ENCODE assay signal across 22 cellular contexts in the genomic region with DNA sequence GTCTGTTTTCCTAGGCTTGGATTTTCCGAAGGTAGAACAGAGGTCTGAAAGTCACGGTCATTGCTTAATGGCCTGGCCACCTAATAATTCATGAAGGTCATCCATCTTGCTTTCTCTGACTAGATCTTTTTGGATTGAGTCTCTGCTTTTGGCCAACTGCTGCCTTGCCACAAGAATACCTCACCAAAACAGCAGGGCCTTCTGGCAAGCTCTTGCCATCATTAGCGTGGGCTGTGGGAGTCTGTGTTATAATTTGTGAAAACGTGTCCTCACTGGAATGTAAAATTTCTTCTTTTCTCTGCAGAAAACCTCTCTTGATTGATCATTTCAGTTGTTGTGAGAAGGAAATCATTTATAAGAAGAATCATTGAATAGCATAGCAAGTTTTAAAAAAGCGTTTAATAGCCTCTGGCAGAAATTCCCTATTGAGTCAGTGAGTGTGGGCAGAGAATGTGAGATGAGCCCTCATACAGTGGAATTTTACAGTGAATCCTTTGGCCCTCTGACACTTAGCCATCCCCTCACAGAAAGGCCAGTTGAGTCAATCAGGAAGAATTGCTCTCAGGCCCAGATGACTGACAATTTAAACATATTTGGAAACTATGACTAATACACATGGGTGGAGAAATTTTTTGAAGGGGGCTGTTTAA. TPM values are rescaled to one million over a fixed set of nuclear protein-coding genes. Genes with fewer than 3 reads are reported as not detected.
A peak's percentile ranks its signal among the peaks of the same experiment; 100 is the strongest.
DNase-seq lines count a peak whose midpoint lies in the region; ATAC-seq and TF ChIP-seq lines count a peak whose summit lies in the region.
"Had no signal": no experiment of that assay in that cellular context is flagged by ENCODE, and none has a peak within 500 bp of the region (broad histone marks: within the 10 kb centered on the region; RNA-seq: fewer than 3 reads in every experiment).

No MANE protein-coding gene starts in this region.

- no peak overlapping the region for H3K56ac ChIP-seq in IMR-90 (ENCODE audit: extremely low read depth, insufficient read depth, low read length)

- 100% methylated on average over 1 of the region's 5 CpGs; no CpG with 5 or more reads in 1 of the 2 experiments for WGBS in IMR-90 (ENCODE audit: extremely low coverage in 2 of 2, insufficient read length in 1 of 2), 2 experiments
- 94% methylated on average over 5 of the region's 5 CpGs for WGBS in mesenchymal stem cell
- 88 to 93% methylated on average over 5 of the region's 5 CpGs for WGBS in sigmoid colon, 2 donors

- no peaks in the 10 kb centered on the region for H4K20me1 ChIP-seq in IMR-90 (ENCODE audit: insufficient read depth, low read length)

- CTCF ChIA-PET in IMR-90 (lab: Yijun Ruan, JAX) = no interaction called here

- DNase-seq in AG20443 (ENCODE audit: low spot score) (peak; percentile 81), IMR-90 (peak; percentile 62), cardiac fibroblast (ENCODE audit: low read depth in 2 of 2) (peak; percentile 2 to 33), mesenchymal stem cell (no peak), DMS153 treated with DMSO at 0.1 percent for 48 hours (lab: John Stamatoyannopoulos, UW; ENCODE audit: unreplicated experiment) (no peak), DMS53 (lab: John Stamatoyannopoulos, UW) (no peak), sigmoid colon (no peak)
- DNase-seq: activated CD4-positive, alpha-beta memory T cell treated with anti-CD3 and anti-CD28 coated beads for 36 hours; C1 segment of cervical spinal cord; DND-41; endodermal cell; hippocampal formation; Kasumi-1; naive B cell; NCI-H2029; Right ventricle myocardium superior; stimulated activated CD4-positive, alpha-beta T cell treated with anti-CD3 and anti-CD28 coated beads, Interleukin-2, amount 100 ng/mL, for 48 hours; upper lobe of left lung had no signal

- H2AK9ac ChIP-seq in IMR-90 (replicated peaks; ENCODE audit: low read depth, low read length, poor library complexity) = no peak overlapping the region

- H4K91ac ChIP-seq in IMR-90 (ENCODE audit: insufficient read depth, low read depth, low read length) (no peak overlapping the region), mesenchymal stem cell (ENCODE audit: low read length) (no peak overlapping the region)

- no peak overlapping the region for H2AK5ac ChIP-seq in IMR-90 (ENCODE audit: low read depth, low read length)
- no peak overlapping the region for H2AK5ac ChIP-seq in mesenchymal stem cell (ENCODE audit: low read length, severe bottlenecking)

- no peak overlapping the region for H4K5ac ChIP-seq in IMR-90 (ENCODE audit: low read depth, low read length)

- H3K27ac ChIP-seq in IMR-90 (ENCODE audit: insufficient read depth, low read length) = no peak overlapping the region
- no peak overlapping the region for H3K27ac ChIP-seq in mesenchymal stem cell (ENCODE audit: low read length, poor library complexity, severe bottlenecking)
- H3K27ac ChIP-seq in sigmoid colon = no peak overlapping the region
- H3K27ac ChIP-seq: upper lobe of left lung had no signal

- H3K9ac ChIP-seq in IMR-90 (ENCODE audit: low read depth, low read length) (no peak overlapping the region), mesenchymal stem cell (ENCODE audit: low read length) (peak overlapping the region; percentile 9)

- TF ChIP-seq POLR2A in IMR-90 (IDR thresholded peaks at IDR 0.05; ENCODE audit: low read depth, low read length) (no peak), sigmoid colon (IDR thresholded peaks at IDR 0.05) (no peak)

- in situ Hi-C loops in IMR-90 (cut with MboI; ENCODE audit: low sequenced_read_pairs) = no loop called here

- POLR2A ChIA-PET in IMR-90 (lab: Charles Lee; ENCODE audit: unreplicated experiment) = no interaction called here

- dilution Hi-C loops in IMR-90 (cut with HindIII; ENCODE audit: low sequenced_read_pairs, unreplicated experiment) = no loop called here

- no peak overlapping the region for H2BK12ac ChIP-seq in mesenchymal stem cell (ENCODE audit: low read length in 2 of 2)

- H3K4ac ChIP-seq in IMR-90 (ENCODE audit: low read depth, low read length) (no peak overlapping the region), mesenchymal stem cell (ENCODE audit: low read depth in 1 of 2, low read length in 2 of 2) (no peak overlapping the region)

- H3K36me3 ChIP-seq in IMR-90 (ENCODE audit: control insufficient read depth, insufficient read depth, low read length) (no peaks in the 10 kb centered on the region), mesenchymal stem cell (ENCODE audit: control insufficient read depth in 1 of 2, insufficient read depth in 2 of 2, low read depth in 1 of 2, low read length in 2 of 2) (no peaks in the 10 kb centered on the region), sigmoid colon (no peaks in the 10 kb centered on the region)
- H3K36me3 ChIP-seq: upper lobe of left lung had no signal

- no peak overlapping the region for H2BK20ac ChIP-seq in IMR-90 (ENCODE audit: low read depth, low read length)

- H3K27me3 ChIP-seq in IMR-90 (ENCODE audit: control insufficient read depth, insufficient read depth, low read length) (no peaks in the 10 kb centered on the region), mesenchymal stem cell (ENCODE audit: control insufficient read depth in 1 of 2, insufficient read depth in 1 of 2, low read length in 2 of 2) (peaks cover 3 to 14% of the 10 kb centered on the region in 2 experiments), sigmoid colon (no peaks in the 10 kb centered on the region)
- H3K27me3 ChIP-seq: upper lobe of left lung had no signal

- H2BK120ac ChIP-seq in IMR-90 (ENCODE audit: low read depth, low read length) (no peak overlapping the region), mesenchymal stem cell (ENCODE audit: low read depth, low read length) (no peak overlapping the region)

- H3K4me2 ChIP-seq in IMR-90 (ENCODE audit: low read depth, low read length) (no peak overlapping the region), mesenchymal stem cell (ENCODE audit: low read length, poor library complexity, severe bottlenecking) (no peak overlapping the region)

- H4K8ac ChIP-seq in IMR-90 (ENCODE audit: low read depth in 2 of 2, low read length in 2 of 2) (no peak overlapping the region), mesenchymal stem cell (ENCODE audit: low read length) (no peak overlapping the region)

- TF ChIP-seq CTCF in IMR-90 (conservative IDR thresholded peaks at IDR 0.05; ENCODE audit: low read depth, low read length) (no peak), cardiac fibroblast (IDR thresholded peaks at IDR 0.05; ENCODE audit: low read depth, low read length) (no peak), sigmoid colon (IDR thresholded peaks at IDR 0.05) (no peak)

- H3K4me1 ChIP-seq in IMR-90 (ENCODE audit: control insufficient read depth, insufficient read depth, low read length) = no peaks in the 10 kb centered on the region
- H3K4me1 ChIP-seq in mesenchymal stem cell (ENCODE audit: control insufficient read depth, insufficient read depth, low read depth, low read length) = no peaks in the 10 kb centered on the region
- no peaks in the 10 kb centered on the region for H3K4me1 ChIP-seq in sigmoid colon
- H3K4me1 ChIP-seq: upper lobe of left lung had no signal

- H3K23ac ChIP-seq in IMR-90 (ENCODE audit: low read depth, low read length) (no peak overlapping the region; the same call in 1 of the 2 replicates), mesenchymal stem cell (ENCODE audit: low read length in 2 of 2) (no peak overlapping the region)

- intact Hi-C loops in IMR-90 (cut with micrococcal nuclease) = no loop called here
- intact Hi-C loops in sigmoid colon (cut with DNase I) = no loop called here

- H2BK15ac ChIP-seq in IMR-90 (ENCODE audit: low read depth, low read length) (no peak overlapping the region), mesenchymal stem cell (ENCODE audit: low read depth, poor library complexity, severe bottlenecking) (no peak overlapping the region)

- no peak overlapping the region for H2AFZ ChIP-seq in IMR-90 (replicated peaks; ENCODE audit: low read length, poor library complexity)
- no peak overlapping the region for H2AFZ ChIP-seq in mesenchymal stem cell (ENCODE audit: low read depth, low read length)

- H3K9me1 ChIP-seq in IMR-90 (ENCODE audit: insufficient read depth, low read length) = no peaks in the 10 kb centered on the region

- BruUV-seq in IMR-90 (replicated peaks; lab: Mats Ljungman, UMichigan) = no TSS peak

- H3K9me3 ChIP-seq in IMR-90 (ENCODE audit: control insufficient read depth, insufficient read depth, low read length) = no peaks in the 10 kb centered on the region
- peaks cover 13% of the 10 kb centered on the region for H3K9me3 ChIP-seq in mesenchymal stem cell (ENCODE audit: control insufficient read depth, low read length)
- no peaks in the 10 kb centered on the region for H3K9me3 ChIP-seq in sigmoid colon
- H3K9me3 ChIP-seq: upper lobe of left lung had no signal

- no peak overlapping the region for H2BK5ac ChIP-seq in IMR-90 (ENCODE audit: low read depth, low read length, poor library complexity, severe bottlenecking)
- no peak overlapping the region for H2BK5ac ChIP-seq in mesenchymal stem cell (ENCODE audit: low read depth, low read length, poor library complexity, severe bottlenecking)

- no peak for TF ChIP-seq EP300 in sigmoid colon (IDR thresholded peaks at IDR 0.05)

- no peak overlapping the region for H3K14ac ChIP-seq in IMR-90 (replicated peaks; ENCODE audit: low read depth, low read length)
- no peak overlapping the region for H3K14ac ChIP-seq in mesenchymal stem cell (ENCODE audit: low read length in 2 of 2)

- no peak overlapping the region for H3K18ac ChIP-seq in IMR-90 (ENCODE audit: low read depth, low read length)
- H3K18ac ChIP-seq in mesenchymal stem cell (ENCODE audit: low read depth in 1 of 2, low read length in 2 of 2) = no peak overlapping the region

- peak; percentile 37; the same call in 1 of the 2 replicates for ATAC-seq in IMR-90 (ENCODE audit: low read depth)
- ATAC-seq in HG03354 (IDR thresholded peaks at IDR 0.05; ENCODE audit: poor library complexity, severe bottlenecking, unreplicated experiment) = no peak
- ATAC-seq: left lobe of liver had no signal

- H3K4me3 ChIP-seq in IMR-90 (ENCODE audit: insufficient read depth, low read depth, low read length) = no peak overlapping the region
- H3K4me3 ChIP-seq in cardiac fibroblast (replicated peaks in 1 of 2; ENCODE audit: low read depth in 2 of 2, low read length in 2 of 2) = no peak overlapping the region
- H3K4me3 ChIP-seq in mesenchymal stem cell (ENCODE audit: insufficient read depth in 1 of 2, low read depth in 1 of 2, low read length in 2 of 2) = no peak overlapping the region
- H3K4me3 ChIP-seq in sigmoid colon = no peak overlapping the region
- H3K4me3 ChIP-seq: upper lobe of left lung had no signal

- H3K79me1 ChIP-seq in IMR-90 (ENCODE audit: low read depth in 1 of 2, low read length in 2 of 2) = no peaks in the 10 kb centered on the region
- no peaks in the 10 kb centered on the region for H3K79me1 ChIP-seq in mesenchymal stem cell (replicated peaks; ENCODE audit: low read length, poor library complexity, severe bottlenecking)

- TF ChIP-seq RAD21 in IMR-90 (IDR thresholded peaks at IDR 0.05; ENCODE audit: low read length) = no peak

RNA-seq across cellular contexts. Expression of a gene that starts 43.2 kb away (rescaled TPM):
- not detected in 2 replicates for total RNA-seq in IMR-90 (2012; rRNA removed)
- polyA plus RNA-seq in IMR-90 (2012; rRNA removed) = not detected in 2 replicates
- polyA plus RNA-seq in IMR-90 (2012; cell fraction: cytosol; rRNA removed) = not detected in 2 replicates
- polyA plus RNA-seq in IMR-90 (2012; cell fraction: nucleus; rRNA removed; ENCODE audit: low replicate concordance) = not detected in 2 replicates
- polyA plus RNA-seq in mesenchymal stem cell (2013, experiment 1 of 2) = not detected
- not detected for polyA plus RNA-seq in mesenchymal stem cell (2013, experiment 2 of 2)
- not detected for total RNA-seq in sigmoid colon
- not detected for polyA plus RNA-seq in sigmoid colon
- total RNA-seq: activated CD4-positive, alpha-beta memory T cell treated with anti-CD3 and anti-CD28 coated beads for 36 hours; endodermal cell; H4; left lobe of liver; renal cortical epithelial cell; Right ventricle myocardium superior; upper lobe of left lung had no signal

RNA-seq across cellular contexts. Expression of a gene that starts 43.4 kb away (rescaled TPM):
- total RNA-seq in IMR-90 (2012; rRNA removed) (not detected in 2 replicates), sigmoid colon (not detected)
- polyA plus RNA-seq in IMR-90 (2012; rRNA removed) (not detected in 2 replicates), sigmoid colon (not detected)
- not detected in 2 replicates for polyA plus RNA-seq in IMR-90 (2012; cell fraction: cytosol; rRNA removed)
- polyA plus RNA-seq in IMR-90 (2012; cell fraction: nucleus; rRNA removed; ENCODE audit: low replicate concordance) = not detected in 2 replicates
- polyA plus RNA-seq in mesenchymal stem cell (2013, experiment 1 of 2) = not detected
- not detected for polyA plus RNA-seq in mesenchymal stem cell (2013, experiment 2 of 2)
- total RNA-seq: activated CD4-positive, alpha-beta memory T cell treated with anti-CD3 and anti-CD28 coated beads for 36 hours; endodermal cell; H4; left lobe of liver; Right ventricle myocardium superior; upper lobe of left lung had no signal

Comparison
In these comparisons a context has a peak if more than half of its experiments do, and no peak if none do; other contexts are left out.
1. DNase-seq: peak in AG20443 (single experiment), IMR-90 (single experiment) and cardiac fibroblast (2 of 2); none in mesenchymal stem cell (single experiment), DMS153 treated with DMSO at 0.1 percent for 48 hours (single experiment), DMS53 (single experiment) and sigmoid colon (single experiment).